ENCODE assay signal across 11 cellular contexts in the genomic region with DNA sequence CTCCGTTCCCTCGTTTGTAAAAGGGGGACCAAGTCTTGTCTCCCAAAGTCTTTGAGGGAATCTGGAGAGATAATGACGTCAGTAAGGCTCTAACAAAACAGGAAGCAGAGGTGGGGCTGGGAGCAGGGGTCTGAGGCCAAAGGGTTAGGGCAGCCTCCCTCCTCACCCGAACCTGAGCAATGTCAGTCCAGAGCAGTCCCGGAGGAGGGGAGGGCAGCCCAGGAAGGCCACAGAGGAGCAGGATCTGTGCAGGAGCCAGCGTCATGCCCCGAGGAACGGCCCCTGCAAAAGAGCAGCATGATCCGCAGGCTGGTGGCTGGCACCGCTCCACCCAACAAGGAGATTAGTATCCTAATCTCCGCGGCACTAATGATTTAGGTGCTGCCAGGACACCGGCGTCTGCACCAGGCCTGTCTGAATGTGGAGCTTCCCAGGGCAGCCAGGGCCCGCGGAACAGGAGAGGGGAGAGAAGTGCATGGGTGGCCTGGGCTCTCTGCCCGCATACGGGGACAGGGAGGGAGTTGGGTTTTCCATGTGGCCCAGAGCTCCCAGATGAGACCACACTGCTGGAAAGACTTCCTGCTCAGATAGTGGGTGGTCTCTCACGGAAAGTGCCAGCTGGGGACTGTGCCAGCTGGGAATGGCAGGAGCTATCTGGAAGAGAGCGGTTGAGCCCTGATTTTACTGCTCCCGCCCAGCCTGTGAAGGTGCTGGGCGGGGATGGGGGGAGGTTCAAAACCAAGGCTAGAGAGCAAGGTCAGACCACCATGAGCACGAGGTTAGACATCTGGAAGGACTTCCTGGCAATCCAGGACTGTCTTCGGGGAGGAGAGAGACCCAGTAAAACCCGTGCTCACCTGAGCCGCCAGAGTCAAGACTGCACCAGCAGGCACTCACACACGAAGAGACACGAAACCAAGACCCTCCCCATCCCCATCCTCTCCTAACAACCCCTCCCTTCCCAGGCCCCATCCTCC. TPM values are rescaled to one million over a fixed set of nuclear protein-coding genes. Genes with fewer than 3 reads are reported as not detected.
DNase-seq lines count a peak whose midpoint lies in the region; ATAC-seq and TF ChIP-seq lines count a peak whose summit lies in the region.
"Had no signal": no experiment of that assay in that cellular context is flagged by ENCODE, and none has a peak within 500 bp of the region (broad histone marks: within the 10 kb centered on the region; RNA-seq: fewer than 3 reads in every experiment).

No MANE protein-coding gene starts in this region.

- no peaks in the 10 kb centered on the region for H3K36me3 Mint-ChIP-seq in osteocyte (ENCODE audit: unreplicated experiment)
- H3K36me3 Mint-ChIP-seq: CD8-positive, alpha-beta T cell had no signal

- no peaks in the 10 kb centered on the region for H3K9me3 Mint-ChIP-seq in osteocyte (ENCODE audit: unreplicated experiment)
- H3K9me3 Mint-ChIP-seq: CD8-positive, alpha-beta T cell; central memory CD8-positive, alpha-beta T cell had no signal

- TF ChIP-seq CTCF in osteocyte (IDR thresholded peaks at IDR 0.05): no peak

- no peak overlapping the region for H3K4me3 ChIP-seq in SK-N-MC

- peak overlapping the region; percentile 55 for H3K27ac ChIP-seq in SK-N-MC

- ATAC-seq in left cardiac atrium: peak; percentile 69 to 71
- no peak for ATAC-seq in HG03354 (IDR thresholded peaks at IDR 0.05; ENCODE audit: poor library complexity, severe bottlenecking, unreplicated experiment)
- ATAC-seq in GM21381 (IDR thresholded peaks at IDR 0.05; ENCODE audit: unreplicated experiment): no peak
- ATAC-seq: CD8-positive, alpha-beta T cell had no signal

- H3K9ac ChIP-seq in SK-N-MC (ENCODE audit: insufficient read length): peak overlapping the region; percentile 11

- H3K4me1 Mint-ChIP-seq in osteocyte (ENCODE audit: unreplicated experiment): peaks cover 9% of the 10 kb centered on the region
- H3K4me1 Mint-ChIP-seq: central memory CD8-positive, alpha-beta T cell had no signal

- DNase-seq in G401 (ENCODE audit: low spot score) (peak; percentile 30), SK-N-MC (ENCODE audit: low read depth, low spot score) (no peak), left cardiac atrium (peak; percentile 50), osteocyte (ENCODE audit: extremely low spot score, unreplicated experiment) (no peak), NCI-H748 treated with DMSO at 0.1 percent for 48 hours (lab: John Stamatoyannopoulos, UW) (no peak), NCI-H2081 treated with DMSO at 0.1 percent for 48 hours (lab: John Stamatoyannopoulos, UW) (no peak)

- no peaks in the 10 kb centered on the region for H3K27me3 Mint-ChIP-seq in osteocyte (ENCODE audit: unreplicated experiment)

- in situ Hi-C loops in G401 (cut with HindIII; ENCODE audit: low sequenced_read_pairs): no loop called here

- H3K36me3 ChIP-seq in SK-N-MC (ENCODE audit: insufficient read depth, low read length): no peaks in the 10 kb centered on the region

- H3K9me3 ChIP-seq in SK-N-MC (ENCODE audit: low read depth, low read length): no peaks in the 10 kb centered on the region

- H3K4me3 Mint-ChIP-seq in osteocyte (ENCODE audit: unreplicated experiment): no peak overlapping the region
- H3K4me3 Mint-ChIP-seq: CD8-positive, alpha-beta T cell; central memory CD8-positive, alpha-beta T cell had no signal

- intact Hi-C loops in left cardiac atrium (cut with DNase I): no loop called here

- H3K27ac Mint-ChIP-seq in osteocyte (ENCODE audit: unreplicated experiment): peak overlapping the region; percentile 50
- H3K27ac Mint-ChIP-seq: CD8-positive, alpha-beta T cell had no signal

RNA-seq across cellular contexts. Expression of gene KRT17, which starts 11.0 kb away (rescaled TPM):
- total RNA-seq in G401 (2014; rRNA removed; shearing (Covaris generic)): not detected in 2 replicates
- total RNA-seq in left cardiac atrium: not detected
- 40.5 and 43.2 TPM in 2 replicates for total RNA-seq in osteocyte
- total RNA-seq: CD8-positive, alpha-beta T cell had no signal

RNA-seq across cellular contexts. Expression of gene KRT16, which starts 22.8 kb away (rescaled TPM):
- total RNA-seq in G401 (2014; rRNA removed; shearing (Covaris generic)): not detected in 2 replicates
- total RNA-seq in left cardiac atrium (1 to 10 TPM in 1 of 2 donors, under 1 TPM in 1; 0.44 to 1.1 TPM), osteocyte (1.3 and 1.4 TPM in 2 replicates)
- total RNA-seq: CD8-positive, alpha-beta T cell; frontal cortex had no signal

RNA-seq across cellular contexts. Expression of gene KRT14, which starts 48.7 kb away (rescaled TPM):
- not detected in 2 replicates for total RNA-seq in G401 (2014; rRNA removed; shearing (Covaris generic))
- total RNA-seq in left cardiac atrium: under 1 TPM; 0.41 to 0.58 TPM
- not detected in 2 replicates for total RNA-seq in osteocyte
- total RNA-seq: CD8-positive, alpha-beta T cell; frontal cortex had no signal

RNA-seq across cellular contexts. Expression of gene EIF1, which starts 53.3 kb away (rescaled TPM):
- total RNA-seq in G401 (2014; rRNA removed; shearing (Covaris generic)): 18.0 and 39.6 TPM in 2 replicates
- total RNA-seq in left cardiac atrium (1,000 to 10,000 TPM in 1 of 2 donors, 100 to 1,000 TPM in 1; 883 to 1,102 TPM), osteocyte (1,019 and 1,057 TPM in 2 replicates)

Comparison
In these comparisons a context has a peak if more than half of its experiments do, and no peak if none do; other contexts are left out.
1. DNase-seq: peak in G401 (single experiment) and left cardiac atrium (single experiment); none in SK-N-MC (single experiment), osteocyte (single experiment), NCI-H748 treated with DMSO at 0.1 percent for 48 hours (single experiment) and NCI-H2081 treated with DMSO at 0.1 percent for 48 hours (single experiment).
2. ATAC-seq: peak in left cardiac atrium (2 of 2); none in HG03354 (single experiment) and GM21381 (single experiment).
3. RNA of gene KRT17, which starts 11.0 kb away (total RNA-seq): 40.5 to 43.2 TPM in osteocyte; not detected in left cardiac atrium and not detected in G401; every median in the first group is over 10 times any median in the second.